8 cellular contexts compared by ENCODE assay signal in genomic region chr9:95316274-95316673, GRCh38. TPM values are rescaled to one million over a fixed set of nuclear protein-coding genes. Genes with fewer than 3 reads are reported as not detected.
DNase-seq lines count a peak whose midpoint lies in the region; ATAC-seq and TF ChIP-seq lines count a peak whose summit lies in the region.

No MANE protein-coding gene starts in this region.

- intact Hi-C loops in activated B cell treated with CpG ODN at 0.5 μM for 24 hours (cut with micrococcal nuclease), result loop anchor here (2.0 to 10.0 kb wide), 6 partner anchors 559 to 1919 kb away; partner anchors contain the start of genes AOPEP, ERCC6L2 and ZNF782

- H3K4me3 Mint-ChIP-seq in activated CD8-positive, alpha-beta memory T cell treated with anti-CD3 and anti-CD28 coated beads, Interleukin-2, amount 10 ng/mL, durations not matched to agents 7 days and 5 days, result peak overlapping the region; percentile 80
- peak overlapping the region; percentile 92 for H3K4me3 Mint-ChIP-seq in activated B cell treated with CpG ODN at 0.5 μM for 24 hours

- peaks cover 4% of the 10 kb centered on the region for H3K36me3 Mint-ChIP-seq in activated CD8-positive, alpha-beta memory T cell treated with anti-CD3 and anti-CD28 coated beads, Interleukin-2, amount 10 ng/mL, durations not matched to agents 7 days and 5 days
- peaks cover 3% of the 10 kb centered on the region for H3K36me3 Mint-ChIP-seq in activated B cell treated with CpG ODN at 0.5 μM for 24 hours (ENCODE audit: low read depth)

- no peak for DNase-seq in activated CD8-positive, alpha-beta memory T cell treated with anti-CD3 and anti-CD28 coated beads, Interleukin-2, amount 10 ng/mL, durations not matched to agents 7 days and 5 days
- no peak for DNase-seq in activated CD8-positive, alpha-beta memory T cell treated with anti-CD3 and anti-CD28 coated beads, Interleukin-2, amount 50 U/mL, for 48 hours
- DNase-seq in activated B cell treated with CpG ODN at 0.5 μM for 24 hours (no peak), substantia nigra (lab: John Stamatoyannopoulos, UW) (no peak), NCI-H2081 treated with DMSO at 0.1 percent for 48 hours (lab: John Stamatoyannopoulos, UW) (no peak), foreskin melanocyte (no peak)

- POLR2A ChIA-PET in activated B cell treated with CpG ODN at 0.5 μM for 24 hours (lab: Charles Lee), result no interaction called here

- H3K36me3 ChIP-seq in iPS-18a (ENCODE audit: control insufficient read depth, low read depth, low read length) (no peaks in the 10 kb centered on the region), thymus (ENCODE audit: control insufficient read depth, insufficient read depth) (no peaks in the 10 kb centered on the region)

- H3K4me3 ChIP-seq in iPS-18a (ENCODE audit: low read length) (peak overlapping the region; percentile 80), thymus (ENCODE audit: low read length) (peak overlapping the region; percentile 95)

- WGBS in thymus, result 48% methylated on average over 3 of the region's 3 CpGs

- H3K9me3 Mint-ChIP-seq in activated CD8-positive, alpha-beta memory T cell treated with anti-CD3 and anti-CD28 coated beads, Interleukin-2, amount 10 ng/mL, durations not matched to agents 7 days and 5 days (ENCODE audit: low read depth), result no peaks in the 10 kb centered on the region
- H3K9me3 Mint-ChIP-seq in activated B cell treated with CpG ODN at 0.5 μM for 24 hours, result no peaks in the 10 kb centered on the region

- peaks cover 3% of the 10 kb centered on the region for H3K27me3 ChIP-seq in iPS-18a (ENCODE audit: control insufficient read depth, insufficient read depth, low read length)
- no peaks in the 10 kb centered on the region for H3K27me3 ChIP-seq in thymus (ENCODE audit: control insufficient read depth, insufficient read depth)

- peaks cover 10% of the 10 kb centered on the region for H3K27me3 Mint-ChIP-seq in activated CD8-positive, alpha-beta memory T cell treated with anti-CD3 and anti-CD28 coated beads, Interleukin-2, amount 10 ng/mL, durations not matched to agents 7 days and 5 days
- H3K27me3 Mint-ChIP-seq in activated B cell treated with CpG ODN at 0.5 μM for 24 hours, result peaks cover 5% of the 10 kb centered on the region

- H3K27ac Mint-ChIP-seq in activated CD8-positive, alpha-beta memory T cell treated with anti-CD3 and anti-CD28 coated beads, Interleukin-2, amount 10 ng/mL, durations not matched to agents 7 days and 5 days, result peak overlapping the region; percentile 51
- H3K27ac Mint-ChIP-seq in activated B cell treated with CpG ODN at 0.5 μM for 24 hours, result peak overlapping the region; percentile 91

- peak overlapping the region; percentile 74 for H3K9ac ChIP-seq in iPS-18a (ENCODE audit: low read length)

- H3K9me3 ChIP-seq in iPS-18a (ENCODE audit: control insufficient read depth, low read depth, low read length) (no peaks in the 10 kb centered on the region), thymus (ENCODE audit: control insufficient read depth) (peaks cover 1% of the 10 kb centered on the region)

- peaks cover 12% of the 10 kb centered on the region for H3K4me1 ChIP-seq in iPS-18a (ENCODE audit: control insufficient read depth, low read depth, low read length)
- H3K4me1 ChIP-seq in thymus (ENCODE audit: control insufficient read depth, insufficient read depth, low read length), result peaks cover 2% of the 10 kb centered on the region

- ATAC-seq in activated CD8-positive, alpha-beta memory T cell treated with anti-CD3 and anti-CD28 coated beads, Interleukin-2, amount 10 ng/mL, durations not matched to agents 7 days and 5 days, result no peak
- ATAC-seq in activated B cell treated with CpG ODN at 0.5 μM for 24 hours (ENCODE audit: low read depth), result no peak

- no peak for TF ChIP-seq CTCF in activated B cell treated with CpG ODN at 0.5 μM for 24 hours (IDR thresholded peaks at IDR 0.05)

- peak overlapping the region; percentile 26 for H3K27ac ChIP-seq in iPS-18a (ENCODE audit: low read length)
- H3K27ac ChIP-seq in thymus (ENCODE audit: low read depth), result no peak overlapping the region
- H3K27ac ChIP-seq in substantia nigra (ENCODE audit: low read depth, low read length, poor library complexity, severe bottlenecking), result no peak overlapping the region

- peaks cover 38% of the 10 kb centered on the region for H3K4me1 Mint-ChIP-seq in activated CD8-positive, alpha-beta memory T cell treated with anti-CD3 and anti-CD28 coated beads, Interleukin-2, amount 10 ng/mL, durations not matched to agents 7 days and 5 days
- H3K4me1 Mint-ChIP-seq in activated B cell treated with CpG ODN at 0.5 μM for 24 hours, result peaks cover 15% of the 10 kb centered on the region

- CTCF ChIA-PET in activated CD8-positive, alpha-beta memory T cell treated with anti-CD3 and anti-CD28 coated beads, Interleukin-2, amount 10 ng/mL, durations not matched to agents 7 days and 5 days (lab: Charles Lee), result interaction anchor here (0.6 to 1.6 kb wide), 3 partner anchors 79 to 198 kb away, joined by 3 read pairs; no protein-coding TSS in a partner anchor
- CTCF ChIA-PET in activated B cell treated with CpG ODN at 0.5 μM for 24 hours (lab: Charles Lee), result no interaction called here

RNA-seq across cellular contexts. Expression of gene FANCC, which starts 1.2 kb away (rescaled TPM):
- total RNA-seq in activated CD8-positive, alpha-beta memory T cell treated with anti-CD3 and anti-CD28 coated beads, Interleukin-2, amount 10 ng/mL, durations not matched to agents 7 days and 5 days, result 10 to 100 TPM; 18.4 to 18.8 TPM
- 10.4 and 11.4 TPM in 2 replicates for total RNA-seq in activated B cell treated with CpG ODN at 0.5 μM for 24 hours
- polyA plus RNA-seq in thymus, result 4.1 TPM
